1 cellular context compared by ENCODE assay signal in genomic region chr12:50425859-50426258, GRCh38.
TF ChIP-seq lines count a peak whose summit lies in the region.

No MANE protein-coding gene starts in this region.

TF ChIP-seq in HEK293, 187 proteins besides CTCF, POLR2A, EP300 and RAD21 (continued from another document):
- TF ChIP-seq, protein P1, sequence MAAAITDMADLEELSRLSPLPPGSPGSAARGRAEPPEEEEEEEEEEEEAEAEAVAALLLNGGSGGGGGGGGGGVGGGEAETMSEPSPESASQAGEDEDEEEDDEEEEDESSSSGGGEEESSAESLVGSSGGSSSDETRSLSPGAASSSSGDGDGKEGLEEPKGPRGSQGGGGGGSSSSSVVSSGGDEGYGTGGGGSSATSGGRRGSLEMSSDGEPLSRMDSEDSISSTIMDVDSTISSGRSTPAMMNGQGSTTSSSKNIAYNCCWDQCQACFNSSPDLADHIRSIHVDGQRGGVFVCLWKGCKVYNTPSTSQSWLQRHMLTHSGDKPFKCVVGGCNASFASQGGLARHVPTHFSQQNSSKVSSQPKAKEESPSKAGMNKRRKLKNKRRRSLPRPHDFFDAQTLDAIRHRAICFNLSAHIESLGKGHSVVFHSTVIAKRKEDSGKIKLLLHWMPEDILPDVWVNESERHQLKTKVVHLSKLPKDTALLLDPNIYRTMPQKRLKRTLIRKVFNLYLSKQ (tag by site-specific recombination; IDR thresholded peaks at IDR 0.05; ENCODE audit: borderline replicate concordance): no peak
- no peak for TF ChIP-seq ZNF274 (IDR thresholded peaks at IDR 0.05; ENCODE audit: low read length)
- no peak for TF ChIP-seq ZNF274 (tag by site-specific recombination; IDR thresholded peaks at IDR 0.05; ENCODE audit: borderline replicate concordance)
- no peak for TF ChIP-seq ZNF2 (tag by site-specific recombination; IDR thresholded peaks at IDR 0.05)
- peak; percentile 44; the same call in 1 of the 2 replicates for TF ChIP-seq ZFHX2 (tag by site-specific recombination; conservative IDR thresholded peaks at IDR 0.05)
- no peak for TF ChIP-seq ATF2 (tag by site-specific recombination; IDR thresholded peaks at IDR 0.05; ENCODE audit: low read depth)
- no peak for TF ChIP-seq PATZ1 (tag by site-specific recombination; IDR thresholded peaks at IDR 0.05)
- TF ChIP-seq, protein P2, sequence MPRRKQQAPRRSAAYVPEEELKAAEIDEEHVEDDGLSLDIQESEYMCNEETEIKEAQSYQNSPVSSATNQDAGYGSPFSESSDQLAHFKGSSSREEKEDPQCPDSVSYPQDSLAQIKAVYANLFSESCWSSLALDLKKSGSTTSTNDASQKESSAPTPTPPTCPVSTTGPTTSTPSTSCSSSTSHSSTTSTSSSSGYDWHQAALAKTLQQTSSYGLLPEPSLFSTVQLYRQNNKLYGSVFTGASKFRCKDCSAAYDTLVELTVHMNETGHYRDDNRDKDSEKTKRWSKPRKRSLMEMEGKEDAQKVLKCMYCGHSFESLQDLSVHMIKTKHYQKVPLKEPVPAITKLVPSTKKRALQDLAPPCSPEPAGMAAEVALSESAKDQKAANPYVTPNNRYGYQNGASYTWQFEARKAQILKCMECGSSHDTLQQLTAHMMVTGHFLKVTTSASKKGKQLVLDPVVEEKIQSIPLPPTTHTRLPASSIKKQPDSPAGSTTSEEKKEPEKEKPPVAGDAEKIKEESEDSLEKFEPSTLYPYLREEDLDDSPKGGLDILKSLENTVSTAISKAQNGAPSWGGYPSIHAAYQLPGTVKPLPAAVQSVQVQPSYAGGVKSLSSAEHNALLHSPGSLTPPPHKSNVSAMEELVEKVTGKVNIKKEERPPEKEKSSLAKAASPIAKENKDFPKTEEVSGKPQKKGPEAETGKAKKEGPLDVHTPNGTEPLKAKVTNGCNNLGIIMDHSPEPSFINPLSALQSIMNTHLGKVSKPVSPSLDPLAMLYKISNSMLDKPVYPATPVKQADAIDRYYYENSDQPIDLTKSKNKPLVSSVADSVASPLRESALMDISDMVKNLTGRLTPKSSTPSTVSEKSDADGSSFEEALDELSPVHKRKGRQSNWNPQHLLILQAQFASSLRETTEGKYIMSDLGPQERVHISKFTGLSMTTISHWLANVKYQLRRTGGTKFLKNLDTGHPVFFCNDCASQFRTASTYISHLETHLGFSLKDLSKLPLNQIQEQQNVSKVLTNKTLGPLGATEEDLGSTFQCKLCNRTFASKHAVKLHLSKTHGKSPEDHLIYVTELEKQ (tag by site-specific recombination; IDR thresholded peaks at IDR 0.05; ENCODE audit: borderline replicate concordance): no peak
- TF ChIP-seq WT1 (tag by site-specific recombination; IDR thresholded peaks at IDR 0.05): peak; percentile 35; the same call in 1 of the 2 replicates
- peak; percentile 85 for TF ChIP-seq MZF1 (tag by site-specific recombination; IDR thresholded peaks at IDR 0.05; ENCODE audit: borderline replicate concordance)
- TF ChIP-seq ZNF248 (tag by site-specific recombination; IDR thresholded peaks at IDR 0.05): no peak
- no peak for TF ChIP-seq ZNF544 (tag by site-specific recombination; IDR thresholded peaks at IDR 0.05)
- TF ChIP-seq, protein P3, sequence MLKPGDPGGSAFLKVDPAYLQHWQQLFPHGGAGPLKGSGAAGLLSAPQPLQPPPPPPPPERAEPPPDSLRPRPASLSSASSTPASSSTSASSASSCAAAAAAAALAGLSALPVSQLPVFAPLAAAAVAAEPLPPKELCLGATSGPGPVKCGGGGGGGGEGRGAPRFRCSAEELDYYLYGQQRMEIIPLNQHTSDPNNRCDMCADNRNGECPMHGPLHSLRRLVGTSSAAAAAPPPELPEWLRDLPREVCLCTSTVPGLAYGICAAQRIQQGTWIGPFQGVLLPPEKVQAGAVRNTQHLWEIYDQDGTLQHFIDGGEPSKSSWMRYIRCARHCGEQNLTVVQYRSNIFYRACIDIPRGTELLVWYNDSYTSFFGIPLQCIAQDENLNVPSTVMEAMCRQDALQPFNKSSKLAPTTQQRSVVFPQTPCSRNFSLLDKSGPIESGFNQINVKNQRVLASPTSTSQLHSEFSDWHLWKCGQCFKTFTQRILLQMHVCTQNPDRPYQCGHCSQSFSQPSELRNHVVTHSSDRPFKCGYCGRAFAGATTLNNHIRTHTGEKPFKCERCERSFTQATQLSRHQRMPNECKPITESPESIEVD (tag by site-specific recombination; IDR thresholded peaks at IDR 0.05): no peak
- no peak for TF ChIP-seq ZNF138 (tag by site-specific recombination; IDR thresholded peaks at IDR 0.05; ENCODE audit: borderline replicate concordance)
- no peak for TF ChIP-seq SCRT2 (tag by site-specific recombination; IDR thresholded peaks at IDR 0.05)
- TF ChIP-seq ZNF600 (tag by site-specific recombination; IDR thresholded peaks at IDR 0.05): 0 out of 2 replicates have a peak, but pooled peaks have one; percentile 37
- TF ChIP-seq YY2 (tag by site-specific recombination; IDR thresholded peaks at IDR 0.05): no peak
- TF ChIP-seq MEIS1 (CRISPR knock-in tag; IDR thresholded peaks at IDR 0.05; ENCODE audit: borderline replicate concordance): no peak
- no peak for TF ChIP-seq ZFP37 (tag by site-specific recombination; IDR thresholded peaks at IDR 0.05)
- TF ChIP-seq, protein P4, sequence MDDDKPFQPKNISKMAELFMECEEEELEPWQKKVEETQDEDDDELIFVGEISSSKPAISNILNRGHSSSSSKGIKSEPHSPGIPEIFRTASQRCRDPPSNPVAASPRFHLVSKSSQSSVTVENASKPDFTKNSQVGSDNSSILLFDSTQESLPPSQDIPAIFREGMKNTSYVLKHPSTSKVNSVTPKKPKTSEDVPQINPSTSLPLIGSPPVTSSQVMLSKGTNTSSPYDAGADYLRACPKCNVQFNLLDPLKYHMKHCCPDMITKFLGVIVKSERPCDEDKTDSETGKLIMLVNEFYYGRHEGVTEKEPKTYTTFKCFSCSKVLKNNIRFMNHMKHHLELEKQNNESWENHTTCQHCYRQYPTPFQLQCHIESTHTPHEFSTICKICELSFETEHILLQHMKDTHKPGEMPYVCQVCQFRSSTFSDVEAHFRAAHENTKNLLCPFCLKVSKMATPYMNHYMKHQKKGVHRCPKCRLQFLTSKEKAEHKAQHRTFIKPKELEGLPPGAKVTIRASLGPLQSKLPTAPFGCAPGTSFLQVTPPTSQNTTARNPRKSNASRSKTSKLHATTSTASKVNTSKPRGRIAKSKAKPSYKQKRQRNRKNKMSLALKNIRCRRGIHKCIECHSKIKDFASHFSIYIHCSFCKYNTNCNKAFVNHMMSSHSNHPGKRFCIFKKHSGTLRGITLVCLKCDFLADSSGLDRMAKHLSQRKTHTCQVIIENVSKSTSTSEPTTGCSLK (tag by site-specific recombination; IDR thresholded peaks at IDR 0.05): no peak
- no peak for TF ChIP-seq ZNF677 (tag by site-specific recombination; IDR thresholded peaks at IDR 0.05)
- no peak for TF ChIP-seq ZNF654 (tag by site-specific recombination; IDR thresholded peaks at IDR 0.05; ENCODE audit: low read depth)
- TF ChIP-seq ZNF366 (tag by site-specific recombination; conservative IDR thresholded peaks at IDR 0.05): 0 out of 2 replicates have a peak, but pooled peaks have one; percentile 16
- no peak for TF ChIP-seq KLF16 (tag by site-specific recombination; IDR thresholded peaks at IDR 0.05)
- no peak for TF ChIP-seq ZNF354C (tag by site-specific recombination; IDR thresholded peaks at IDR 0.05; ENCODE audit: borderline replicate concordance, low read depth)
- TF ChIP-seq IKZF3 (tag by site-specific recombination; IDR thresholded peaks at IDR 0.05): 0 out of 2 replicates have a peak, but pooled peaks have one; percentile 22
- no peak for TF ChIP-seq ZNF707 (tag by site-specific recombination; IDR thresholded peaks at IDR 0.05)
- no peak for TF ChIP-seq ZBTB1 (tag by site-specific recombination; IDR thresholded peaks at IDR 0.05)
- TF ChIP-seq OVOL3 (tag by site-specific recombination; IDR thresholded peaks at IDR 0.05): no peak
- TF ChIP-seq GLIS2 (tag by site-specific recombination; IDR thresholded peaks at IDR 0.05): no peak
- peak; percentile 60 for TF ChIP-seq EGR2 (tag by site-specific recombination; IDR thresholded peaks at IDR 0.05; ENCODE audit: low read depth)
- TF ChIP-seq SP7 (tag by site-specific recombination; IDR thresholded peaks at IDR 0.05): peak; percentile 37; the same call in 1 of the 2 replicates
- no peak for TF ChIP-seq ZEB2 (tag by site-specific recombination; IDR thresholded peaks at IDR 0.05)
- no peak for TF ChIP-seq REST (tag by site-specific recombination; IDR thresholded peaks at IDR 0.05)
- TF ChIP-seq ZNF549 (tag by site-specific recombination; IDR thresholded peaks at IDR 0.05): no peak
- TF ChIP-seq ZNF777 (tag by site-specific recombination; IDR thresholded peaks at IDR 0.05; ENCODE audit: borderline replicate concordance): no peak
- no peak for TF ChIP-seq ZBTB7A (tag by site-specific recombination; IDR thresholded peaks at IDR 0.05; ENCODE audit: low read depth)
- TF ChIP-seq ZNF26 (tag by site-specific recombination; IDR thresholded peaks at IDR 0.05): no peak
- no peak for TF ChIP-seq KLF17 (tag by site-specific recombination; IDR thresholded peaks at IDR 0.05)
- TF ChIP-seq ZNF621 (tag by site-specific recombination; IDR thresholded peaks at IDR 0.05): no peak
